22 cellular contexts compared by ENCODE assay signal in the genomic region with DNA sequence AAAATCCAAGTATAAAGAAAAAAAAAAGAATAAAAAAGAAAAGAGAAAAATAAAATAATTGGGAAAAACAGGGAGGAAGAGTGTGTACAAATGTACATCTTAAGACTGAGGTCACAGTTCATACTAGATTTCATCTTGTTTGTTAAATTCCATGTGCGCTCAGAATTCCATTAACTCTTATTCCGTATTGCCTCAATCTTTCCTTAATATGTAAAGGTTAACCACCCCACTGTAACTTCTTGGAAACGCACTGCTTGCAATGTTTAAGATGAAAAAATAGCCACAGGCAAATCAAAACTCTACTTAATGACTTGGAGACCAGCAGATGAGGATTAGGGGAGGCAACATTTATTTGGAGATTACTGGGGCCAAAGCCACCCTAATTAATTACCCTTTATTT. TPM values are rescaled to one million over a fixed set of nuclear protein-coding genes. Genes with fewer than 3 reads are reported as not detected.
A peak's percentile ranks its signal among the peaks of the same experiment; 100 is the strongest.
DNase-seq lines count a peak whose midpoint lies in the region; ATAC-seq, FAIRE-seq and TF ChIP-seq lines count a peak whose summit lies in the region.
"Had no signal": no experiment of that assay in that cellular context is flagged by ENCODE, and none has a peak within 500 bp of the region (broad histone marks: within the 10 kb centered on the region; RNA-seq: fewer than 3 reads in every experiment).

No MANE protein-coding gene starts in this region.

- H3K4me1 ChIP-seq in left ventricle myocardium inferior (peaks cover 38% of the 10 kb centered on the region), heart right ventricle (peaks cover 0 to 44% (median 28%) of the 10 kb centered on the region in 9 donors), astrocyte (ENCODE audit: insufficient read depth, low read length) (peaks cover 35% of the 10 kb centered on the region), PC-9 (replicated peaks; ENCODE audit: insufficient read depth) (peaks cover 21% of the 10 kb centered on the region)

- H3K79me2 ChIP-seq in astrocyte (ENCODE audit: insufficient read depth, low read length) = no peaks in the 10 kb centered on the region
- no peaks in the 10 kb centered on the region for H3K79me2 ChIP-seq in PC-9 (ENCODE audit: low read depth)

- H3K9me3 Mint-ChIP-seq in astrocyte (ENCODE audit: unreplicated experiment) (no peaks in the 10 kb centered on the region), mesothelial cell of epicardium (no peaks in the 10 kb centered on the region)
- H3K9me3 Mint-ChIP-seq in stimulated activated naive B cell treated with anti-CD40 and anti-IgM and Interleukin-4, amounts not matched to agents 10 μg/mL and 1 μg/mL and 100 μg/mL, for 72 hours = no peaks in the 10 kb centered on the region

- DNase-seq in left ventricle myocardium inferior (no peak), heart right ventricle (no peak), astrocyte (ENCODE audit: low read depth) (no peak), mesothelial cell of epicardium (ENCODE audit: low spot score in 2 of 2, unreplicated experiment in 2 of 2) (no peak), PC-9 (no peak), ecto neural progenitor cell (ENCODE audit: low spot score) (no peak), cerebellar nuclear complex (lab: John Stamatoyannopoulos, UW) (no peak)
- DNase-seq in stimulated activated naive B cell treated with anti-CD40 and anti-IgM and Interleukin-4, amounts not matched to agents 10 μg/mL and 1 μg/mL and 100 μg/mL, for 72 hours = no peak
- DNase-seq: COR-L47; DMS153; EL; NCI-H1694; NCI-H2107; NCI-H226; NCI-H526 treated with DMSO at 0.1 percent for 48 hours; NK-92 treated with Interleukin-12 subunit alpha and Interleukin-12 subunit beta, amount 100 ng/mL, for 24 hours; SHP77 treated with DMSO at 0.1 percent for 48 hours had no signal

- H3F3A ChIP-seq in PC-9 (ENCODE audit: insufficient read depth, low read depth) = no peaks in the 10 kb centered on the region

- H4K20me1 ChIP-seq in astrocyte (ENCODE audit: insufficient read depth, low read length) (no peaks in the 10 kb centered on the region), PC-9 (ENCODE audit: insufficient read depth) (no peaks in the 10 kb centered on the region)

- no peak overlapping the region for H2AFZ ChIP-seq in astrocyte (ENCODE audit: low read depth, low read length)
- H2AFZ ChIP-seq in PC-9 = no peak overlapping the region

- H3K27ac ChIP-seq in left ventricle myocardium inferior (replicated peaks) = peak overlapping the region; percentile 44
- peak overlapping the region in 4 of 10 donors; percentile 33 to 77 (median 66) for H3K27ac ChIP-seq in heart right ventricle
- peak overlapping the region; percentile 43 for H3K27ac ChIP-seq in astrocyte (ENCODE audit: low read depth, low read length)
- no peak overlapping the region for H3K27ac ChIP-seq in PC-9
- H3K27ac ChIP-seq: KMS-11 had no signal

- WGBS in heart right ventricle, 2 donors = 96 to 97% methylated on average over 3 of the region's 3 CpGs

- CTCF ChIA-PET in PC-9 (lab: Charles Lee) = no interaction called here

- H3K4me1 Mint-ChIP-seq in astrocyte (ENCODE audit: low read depth, unreplicated experiment) (peaks cover 58% of the 10 kb centered on the region), mesothelial cell of epicardium (peaks cover 37% of the 10 kb centered on the region)
- peaks cover 33 to 63% of the 10 kb centered on the region in 2 donors for H3K4me1 Mint-ChIP-seq in stimulated activated naive B cell treated with anti-CD40 and anti-IgM and Interleukin-4, amounts not matched to agents 10 μg/mL and 1 μg/mL and 100 μg/mL, for 72 hours

- peak overlapping the region; percentile 71 for H3K27ac Mint-ChIP-seq in astrocyte (ENCODE audit: unreplicated experiment)
- peak overlapping the region; percentile 31 for H3K27ac Mint-ChIP-seq in mesothelial cell of epicardium
- H3K27ac Mint-ChIP-seq in stimulated activated naive B cell treated with anti-CD40 and anti-IgM and Interleukin-4, amounts not matched to agents 10 μg/mL and 1 μg/mL and 100 μg/mL, for 72 hours = peak overlapping the region; percentile 68

- H3K27me3 ChIP-seq in left ventricle myocardium inferior (ENCODE audit: low read depth) (no peaks in the 10 kb centered on the region), heart right ventricle (no peaks in the 10 kb centered on the region), astrocyte (ENCODE audit: insufficient read depth, low read length) (no peaks in the 10 kb centered on the region), PC-9 (ENCODE audit: insufficient read depth, low read depth) (no peaks in the 10 kb centered on the region)

- TF ChIP-seq CTCF in left ventricle myocardium inferior (IDR thresholded peaks at IDR 0.05; ENCODE audit: borderline replicate concordance) = no peak
- TF ChIP-seq CTCF in heart right ventricle (IDR thresholded peaks at IDR 0.05) = no peak
- TF ChIP-seq CTCF in astrocyte (IDR thresholded peaks at IDR 0.05; ENCODE audit: insufficient read depth, low read depth, low read length) = no peak
- TF ChIP-seq CTCF in mesothelial cell of epicardium (IDR thresholded peaks at IDR 0.05; ENCODE audit: unreplicated experiment) = no peak
- TF ChIP-seq CTCF in PC-9 (conservative IDR thresholded peaks at IDR 0.05) = no peak

- H3K27me3 Mint-ChIP-seq in astrocyte (ENCODE audit: low read depth, unreplicated experiment) = no peaks in the 10 kb centered on the region
- no peaks in the 10 kb centered on the region for H3K27me3 Mint-ChIP-seq in mesothelial cell of epicardium (ENCODE audit: low read depth)
- H3K27me3 Mint-ChIP-seq in stimulated activated naive B cell treated with anti-CD40 and anti-IgM and Interleukin-4, amounts not matched to agents 10 μg/mL and 1 μg/mL and 100 μg/mL, for 72 hours = no peaks in the 10 kb centered on the region

- POLR2A ChIA-PET in PC-9 (lab: Charles Lee; ENCODE audit: unreplicated experiment) = no interaction called here

- H3K9me3 ChIP-seq in left ventricle myocardium inferior (replicated peaks) (no peaks in the 10 kb centered on the region), heart right ventricle (no peaks in the 10 kb centered on the region), astrocyte (ENCODE audit: insufficient read depth, low read depth, low read length) (no peaks in the 10 kb centered on the region), PC-9 (ENCODE audit: insufficient read depth, low read depth) (no peaks in the 10 kb centered on the region)

- ATAC-seq in heart right ventricle = no peak
- no peak for ATAC-seq in stimulated activated naive B cell treated with anti-CD40 and anti-IgM and Interleukin-4, amounts not matched to agents 10 μg/mL and 1 μg/mL and 100 μg/mL, for 72 hours (replicated peaks)

- H3K4me2 ChIP-seq in astrocyte (ENCODE audit: low read length) (peak overlapping the region; percentile 54), PC-9 (no peak overlapping the region)
- H3K4me2 ChIP-seq: KMS-11 had no signal

- H3K9ac ChIP-seq in astrocyte (ENCODE audit: low read length) = peak overlapping the region; percentile 21
- H3K9ac ChIP-seq: KMS-11 had no signal

- H3K36me3 Mint-ChIP-seq in astrocyte (ENCODE audit: low read depth, unreplicated experiment) = peaks cover 4% of the 10 kb centered on the region
- H3K36me3 Mint-ChIP-seq in mesothelial cell of epicardium = no peaks in the 10 kb centered on the region
- H3K36me3 Mint-ChIP-seq in stimulated activated naive B cell treated with anti-CD40 and anti-IgM and Interleukin-4, amounts not matched to agents 10 μg/mL and 1 μg/mL and 100 μg/mL, for 72 hours = peaks cover 31 to 35% of the 10 kb centered on the region in 2 donors

- no peaks in the 10 kb centered on the region for H3K36me3 ChIP-seq in left ventricle myocardium inferior
- H3K36me3 ChIP-seq in heart right ventricle = no peaks in the 10 kb centered on the region
- H3K36me3 ChIP-seq in astrocyte (ENCODE audit: insufficient read depth, low read length) = no peaks in the 10 kb centered on the region
- no peaks in the 10 kb centered on the region for H3K36me3 ChIP-seq in PC-9 (ENCODE audit: low read depth)

- H3K4me3 Mint-ChIP-seq in astrocyte (ENCODE audit: unreplicated experiment) = peak overlapping the region; percentile 60
- H3K4me3 Mint-ChIP-seq in mesothelial cell of epicardium = no peak overlapping the region
- no peak overlapping the region for H3K4me3 Mint-ChIP-seq in stimulated activated naive B cell treated with anti-CD40 and anti-IgM and Interleukin-4, amounts not matched to agents 10 μg/mL and 1 μg/mL and 100 μg/mL, for 72 hours
- H3K4me3 Mint-ChIP-seq: CD14-positive monocyte had no signal

- H3K9me2 ChIP-seq in PC-9 (ENCODE audit: insufficient read depth) = no peaks in the 10 kb centered on the region

- no TSS peak for BruUV-seq in PC-9 (replicated peaks; lab: Mats Ljungman, UMichigan)

- no peak overlapping the region for H3K4me3 ChIP-seq in left ventricle myocardium inferior
- H3K4me3 ChIP-seq in heart right ventricle = no peak overlapping the region
- H3K4me3 ChIP-seq in astrocyte (ENCODE audit: insufficient read depth, low read depth, low read length) = no peak overlapping the region
- no peak overlapping the region for H3K4me3 ChIP-seq in PC-9

- FAIRE-seq in astrocyte (lab: Jason Lieb, UNC) = no peak
- FAIRE-seq: H1 had no signal

- intact Hi-C loops in left ventricle myocardium inferior (cut with micrococcal nuclease) = no loop called here
- intact Hi-C loops in heart right ventricle (cut with DNase I) = no loop called here
- intact Hi-C loops in PC-9 (cut with micrococcal nuclease; ENCODE audit: unreplicated experiment) = no loop called here

RNA-seq across cellular contexts. Expression of a gene that starts 23.9 kb away (rescaled TPM):
- 4.8 TPM for total RNA-seq in left ventricle myocardium inferior
- 10 to 100 TPM in 2 of 10 donors, 1 to 10 TPM in 8; 4.7 to 15.5 (median 7.5) TPM for total RNA-seq in heart right ventricle
- polyA plus RNA-seq in heart right ventricle = 1 to 10 TPM in 1 of 2 donors, under 1 TPM in 1; 0.75 to 2.4 TPM
- total RNA-seq in astrocyte = 0.43 and 0.73 TPM in 2 replicates
- 0.50 to 1.0 TPM (median 0.55 TPM) in 3 replicates for total RNA-seq in mesothelial cell of epicardium
- total RNA-seq in PC-9 (2021) = 0.31 and 0.45 TPM in 2 replicates
- total RNA-seq: M059J, RPMI7951 had no signal
